25 cellular contexts compared by ENCODE assay signal in genomic region chr11:75375626-75376025, GRCh38.
"Had no signal": no experiment of that assay in that cellular context is flagged by ENCODE, and none has a peak within 500 bp of the region (broad histone marks: within the 10 kb centered on the region; RNA-seq: fewer than 3 reads in every experiment).

No MANE protein-coding gene starts in this region.

- H3K27me3 ChIP-seq: heart right ventricle, tibial nerve had no signal

- FAIRE-seq: TTC549 had no signal

- H3K9me3 ChIP-seq: heart right ventricle, left ventricle myocardium inferior, mucosa of descending colon, tibial nerve had no signal

- H3K9ac ChIP-seq: parathyroid adenoma had no signal

- H3K27me3 Mint-ChIP-seq: activated T-cell treated with anti-CD3 and anti-CD28 coated beads, Interleukin-2, amount 50 U/mL, for 24 hours; natural killer cell treated with Interleukin-12 subunit alpha and Interleukin-12 subunit beta and Interleukin-15 and Interleukin-18, amount 100 ng/mL, for 72 hours had no signal

- H3K36me3 ChIP-seq: heart right ventricle, left ventricle myocardium inferior, tibial nerve had no signal

- H3K9me3 Mint-ChIP-seq: activated naive CD4-positive, alpha-beta T cell treated with anti-CD3 and anti-CD28 coated beads, Interleukin-2, amount 10 ng/mL, durations not matched to agents 7 days and 5 days; activated T-cell treated with anti-CD3 and anti-CD28 coated beads, Interleukin-2, amount 50 U/mL, for 24 hours; natural killer cell treated with Interleukin-12 subunit alpha and Interleukin-12 subunit beta and Interleukin-15 and Interleukin-18, amount 100 ng/mL, for 72 hours had no signal

- H3K4me3 Mint-ChIP-seq: activated naive CD4-positive, alpha-beta T cell treated with anti-CD3 and anti-CD28 coated beads, Interleukin-2, amount 10 ng/mL, durations not matched to agents 7 days and 5 days; activated T-cell treated with anti-CD3 and anti-CD28 coated beads, Interleukin-2, amount 50 U/mL, for 24 hours; natural killer cell treated with Interleukin-12 subunit alpha and Interleukin-12 subunit beta and Interleukin-15 and Interleukin-18, amount 100 ng/mL, for 72 hours had no signal

- H3K4me3 ChIP-seq: heart right ventricle, left ventricle myocardium inferior, lung, mucosa of descending colon, tibial nerve had no signal

- H3K79me2 ChIP-seq: parathyroid adenoma had no signal

- H3K27ac Mint-ChIP-seq: activated naive CD4-positive, alpha-beta T cell treated with anti-CD3 and anti-CD28 coated beads, Interleukin-2, amount 10 ng/mL, durations not matched to agents 7 days and 5 days; activated T-cell treated with anti-CD3 and anti-CD28 coated beads, Interleukin-2, amount 50 U/mL, for 24 hours had no signal

- H3K27ac ChIP-seq: heart right ventricle, left ventricle myocardium inferior, parathyroid adenoma, tibial nerve had no signal

- ATAC-seq: esophagus mucosa, heart right ventricle, mucosa of descending colon had no signal

- DNase-seq: activated CD4-positive, alpha-beta T cell treated with anti-CD3 and anti-CD28 coated beads for 4 hours; activated CD4-positive, alpha-beta T cell treated with anti-CD3 and anti-CD28 coated beads, Interleukin-2, amount 50 U/mL, for 48 hours; activated CD8-positive, alpha-beta memory T cell treated with anti-CD3 and anti-CD28 coated beads, Interleukin-2, amount 50 U/mL, for 48 hours; activated gamma-delta T cell; activated naive CD4-positive, alpha-beta T cell treated with anti-CD3 and anti-CD28 coated beads, Interleukin-2, amount 10 ng/mL, durations not matched to agents 7 days and 5 days; activated T-cell treated with anti-CD3 and anti-CD28 coated beads, Interleukin-2, amount 50 U/mL, for 24 hours; amygdala; caudate nucleus; cortex of kidney; foreskin fibroblast; heart right ventricle; left ventricle myocardium inferior; mucosa of descending colon; nucleus accumbens; right cardiac atrium; stimulated activated CD4-positive, alpha-beta T cell treated with anti-CD3 and anti-CD28 coated beads, Interleukin-15, amount 100 ng/mL, for 24 hours; stimulated activated CD4-positive, alpha-beta T cell treated with anti-CD3 and anti-CD28 coated beads, Interleukin-2, amount 100 ng/mL, for 24 hours; stimulated activated naive CD4-positive, alpha-beta T cell treated with Interleukin-2 at 50 U/mL for 16 hours; T-helper 9 cell had no signal

- H3K36me3 Mint-ChIP-seq: activated naive CD4-positive, alpha-beta T cell treated with anti-CD3 and anti-CD28 coated beads, Interleukin-2, amount 10 ng/mL, durations not matched to agents 7 days and 5 days; natural killer cell treated with Interleukin-12 subunit alpha and Interleukin-12 subunit beta and Interleukin-15 and Interleukin-18, amount 100 ng/mL, for 72 hours had no signal

- H2AFZ ChIP-seq: parathyroid adenoma had no signal

- H3K4me1 ChIP-seq: parathyroid adenoma had no signal
